Comparison of ENCODE assay signal across 8 cellular contexts in genomic region chr5:135332519-135333150, GRCh38.
DNase-seq lines count a peak whose midpoint lies in the region; ATAC-seq lines count a peak whose summit lies in the region.

No MANE protein-coding gene starts in this region.

- no peak overlapping the region for H3K4me2 ChIP-seq in mesenchymal stem cell (ENCODE audit: low read length, poor library complexity, severe bottlenecking)

- no peak overlapping the region for H2AK5ac ChIP-seq in mesenchymal stem cell (ENCODE audit: low read length, severe bottlenecking)

- no peak overlapping the region for H3K4me3 Mint-ChIP-seq in CD4-positive, CD25-positive, alpha-beta regulatory T cell

- peaks cover 29% of the 10 kb centered on the region for H3K36me3 Mint-ChIP-seq in CD4-positive, CD25-positive, alpha-beta regulatory T cell

- no peaks in the 10 kb centered on the region for H3K9me3 Mint-ChIP-seq in CD4-positive, CD25-positive, alpha-beta regulatory T cell

- H3K9ac ChIP-seq in mesenchymal stem cell (ENCODE audit: low read length) = no peak overlapping the region

- H2BK120ac ChIP-seq in mesenchymal stem cell (ENCODE audit: low read depth, low read length) = no peak overlapping the region

- H3K9me3 ChIP-seq in CD4-positive, CD25-positive, alpha-beta regulatory T cell (ENCODE audit: control insufficient read depth in 2 of 2, low read length in 2 of 2) = no peaks in the 10 kb centered on the region
- no peaks in the 10 kb centered on the region for H3K9me3 ChIP-seq in mesenchymal stem cell (ENCODE audit: control insufficient read depth, low read length)

- no peak overlapping the region for H4K8ac ChIP-seq in mesenchymal stem cell (ENCODE audit: low read length)

- DNase-seq in CD4-positive, CD25-positive, alpha-beta regulatory T cell = peak in 2 of 3 donors; percentile 21 to 74
- DNase-seq in GM19238 (ENCODE audit: insufficient read length, low spot score) (peak; percentile 29), NCI-H748 (lab: John Stamatoyannopoulos, UW; ENCODE audit: unreplicated experiment) (peak; percentile 66), cerebellum (ENCODE audit: low spot score) (peak; percentile 71), mesenchymal stem cell (peak; percentile 74)
- no peak for DNase-seq in stimulated activated CD4-positive, alpha-beta T cell treated with anti-CD3 and anti-CD28 coated beads, Interleukin-15, amount 100 ng/mL, for 24 hours

- no peak overlapping the region for H3K18ac ChIP-seq in mesenchymal stem cell (ENCODE audit: low read depth in 1 of 2, low read length in 2 of 2)

- no peak for ATAC-seq in CD4-positive, CD25-positive, alpha-beta regulatory T cell (ENCODE audit: low read depth in 2 of 2)
- no peak for ATAC-seq in GM18511 (IDR thresholded peaks at IDR 0.05; ENCODE audit: unreplicated experiment)
- ATAC-seq in GM19324 (IDR thresholded peaks at IDR 0.05; ENCODE audit: low FRiP score, unreplicated experiment) = no peak

- no peak overlapping the region for H3K27ac ChIP-seq in CD4-positive, CD25-positive, alpha-beta regulatory T cell (ENCODE audit: insufficient read depth, low read length, poor library complexity, severe bottlenecking)
- H3K27ac ChIP-seq in mesenchymal stem cell (ENCODE audit: low read length, poor library complexity, severe bottlenecking) = no peak overlapping the region

- H3K23ac ChIP-seq in mesenchymal stem cell (ENCODE audit: low read length in 2 of 2) = no peak overlapping the region

- no peak overlapping the region for H2AFZ ChIP-seq in mesenchymal stem cell (ENCODE audit: low read depth, low read length)

- no peak overlapping the region for H2BK15ac ChIP-seq in mesenchymal stem cell (ENCODE audit: low read depth, poor library complexity, severe bottlenecking)

- 18% methylated on average over 5 of the region's 5 CpGs for WGBS in mesenchymal stem cell

- no peaks in the 10 kb centered on the region for H3K27me3 ChIP-seq in CD4-positive, CD25-positive, alpha-beta regulatory T cell (ENCODE audit: control insufficient read depth, insufficient read depth, low read length)
- H3K27me3 ChIP-seq in mesenchymal stem cell (ENCODE audit: control insufficient read depth in 1 of 2, insufficient read depth in 1 of 2, low read length in 2 of 2) = peaks cover 0 to 3% of the 10 kb centered on the region in 2 experiments

- H2BK5ac ChIP-seq in mesenchymal stem cell (ENCODE audit: low read depth, low read length, poor library complexity, severe bottlenecking) = no peak overlapping the region

- no peaks in the 10 kb centered on the region for H3K27me3 Mint-ChIP-seq in CD4-positive, CD25-positive, alpha-beta regulatory T cell

- no peak overlapping the region for H2BK12ac ChIP-seq in mesenchymal stem cell (ENCODE audit: low read length in 2 of 2)

- no peak overlapping the region for H3K4me3 ChIP-seq in CD4-positive, CD25-positive, alpha-beta regulatory T cell (ENCODE audit: low read depth, low read length)
- H3K4me3 ChIP-seq in mesenchymal stem cell (ENCODE audit: insufficient read depth in 1 of 2, low read depth in 1 of 2, low read length in 2 of 2) = no peak overlapping the region

- no peaks in the 10 kb centered on the region for H3K4me1 ChIP-seq in CD4-positive, CD25-positive, alpha-beta regulatory T cell (ENCODE audit: control insufficient read depth, insufficient read depth, low read length, poor library complexity, severe bottlenecking)
- peaks cover 11% of the 10 kb centered on the region for H3K4me1 ChIP-seq in mesenchymal stem cell (ENCODE audit: control insufficient read depth, insufficient read depth, low read depth, low read length)

- H3K79me1 ChIP-seq in mesenchymal stem cell (replicated peaks; ENCODE audit: low read length, poor library complexity, severe bottlenecking) = peaks cover 8% of the 10 kb centered on the region

- peaks cover 4 to 5% (median 5%) of the 10 kb centered on the region in 4 donors for H3K4me1 Mint-ChIP-seq in CD4-positive, CD25-positive, alpha-beta regulatory T cell

- H4K91ac ChIP-seq in mesenchymal stem cell (ENCODE audit: low read length) = no peak overlapping the region

- no peak overlapping the region for H3K4ac ChIP-seq in mesenchymal stem cell (ENCODE audit: low read depth in 1 of 2, low read length in 2 of 2)

- H3K27ac Mint-ChIP-seq in CD4-positive, CD25-positive, alpha-beta regulatory T cell = no peak overlapping the region

- H3K14ac ChIP-seq in mesenchymal stem cell (ENCODE audit: low read length in 2 of 2) = no peak overlapping the region

- peaks cover 56% of the 10 kb centered on the region for H3K36me3 ChIP-seq in CD4-positive, CD25-positive, alpha-beta regulatory T cell (ENCODE audit: control insufficient read depth, insufficient read depth, low read length)
- H3K36me3 ChIP-seq in mesenchymal stem cell (ENCODE audit: control insufficient read depth in 1 of 2, insufficient read depth in 2 of 2, low read depth in 1 of 2, low read length in 2 of 2) = peaks cover 57 to 64% of the 10 kb centered on the region in 2 experiments
